ENCODE assay signal across 10 cellular contexts in genomic region chr16:56970934-56971767, GRCh38. TPM values are rescaled to one million over a fixed set of nuclear protein-coding genes. Genes with fewer than 3 reads are reported as not detected.
DNase-seq lines count a peak whose midpoint lies in the region; ATAC-seq lines count a peak whose summit lies in the region.
"Had no signal": no experiment of that assay in that cellular context is flagged by ENCODE, and none has a peak within 500 bp of the region (broad histone marks: within the 10 kb centered on the region; RNA-seq: fewer than 3 reads in every experiment).

No MANE protein-coding gene starts in this region.

- DNase-seq in AG08395 (ENCODE audit: low spot score) (peak; percentile 31), RPMI7951 (ENCODE audit: low read depth) (peak; percentile 57), NOMO-1 treated with DMSO at 0.1 percent for 48 hours (lab: John Stamatoyannopoulos, UW; ENCODE audit: unreplicated experiment) (no peak), left ventricle myocardium superior (no peak), Right ventricle myocardium superior (no peak), AML-193 (lab: John Stamatoyannopoulos, UW) (no peak)
- DNase-seq: activated CD8-positive, alpha-beta memory T cell treated with anti-CD3 and anti-CD28 coated beads, Interleukin-2, amount 50 U/mL, for 48 hours; mesenchymal stem cell had no signal

- intact Hi-C loops in left ventricle myocardium superior (cut with micrococcal nuclease) (no loop called here), Right ventricle myocardium superior (cut with DNase I) (no loop called here)

- ATAC-seq in GM19035 (IDR thresholded peaks at IDR 0.05; ENCODE audit: unreplicated experiment) (peak; percentile 58), HG02884 (IDR thresholded peaks at IDR 0.05; ENCODE audit: unreplicated experiment) (peak; percentile 68), left ventricle myocardium superior (no peak), Right ventricle myocardium superior (ENCODE audit: poor library complexity) (no peak)

RNA-seq across cellular contexts. Expression of gene CETP, which starts 9.4 kb away (rescaled TPM):
- total RNA-seq in RPMI7951 (2014; rRNA removed; shearing (Covaris generic)), result 3.5 and 4.8 TPM in 2 replicates
- total RNA-seq in left ventricle myocardium superior (0.37 TPM), Right ventricle myocardium superior (0.24 TPM)

RNA-seq across cellular contexts. Expression of gene NLRC5, which starts 18.2 kb away (rescaled TPM):
- total RNA-seq in RPMI7951 (2014; rRNA removed; shearing (Covaris generic)), result 15.0 and 16.1 TPM in 2 replicates
- total RNA-seq in left ventricle myocardium superior, result 9.8 TPM
- 9.9 TPM for total RNA-seq in Right ventricle myocardium superior

RNA-seq across cellular contexts. Expression of gene HERPUD1, which starts 39.2 kb away (rescaled TPM):
- 98.9 and 103 TPM in 2 replicates for total RNA-seq in RPMI7951 (2014; rRNA removed; shearing (Covaris generic))
- total RNA-seq in left ventricle myocardium superior (129 TPM), Right ventricle myocardium superior (105 TPM)

Comparison
In these comparisons a context has a peak if more than half of its experiments do, and no peak if none do; other contexts are left out.
1. DNase-seq: peak in AG08395 (single experiment) and RPMI7951 (single experiment); none in NOMO-1 treated with DMSO at 0.1 percent for 48 hours (single experiment), left ventricle myocardium superior (single experiment), Right ventricle myocardium superior (single experiment) and AML-193 (0 of 2).
2. ATAC-seq: peak in GM19035 (single experiment) and HG02884 (single experiment); none in left ventricle myocardium superior (single experiment) and Right ventricle myocardium superior (single experiment).